ENCODE assay signal across 21 cellular contexts in the genomic region with DNA sequence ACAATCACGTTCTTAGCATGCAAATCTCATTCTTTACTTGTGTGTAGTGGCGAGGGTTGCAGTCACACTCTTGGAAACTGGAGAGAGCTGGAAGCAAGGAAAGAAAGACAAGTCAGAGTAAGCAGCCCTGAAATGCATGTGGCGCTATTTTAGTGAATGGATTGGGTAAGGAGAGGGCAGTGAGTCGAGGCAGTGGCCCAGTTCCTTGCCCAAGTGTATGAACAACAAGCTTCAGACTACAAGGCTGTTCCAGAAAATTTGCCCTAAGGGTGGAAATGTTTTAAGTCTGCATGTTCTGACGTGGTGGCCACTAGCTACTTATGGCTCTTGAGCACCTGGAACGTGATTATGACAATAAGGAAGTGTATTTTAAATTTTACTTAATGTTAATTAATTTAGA.
"Had no signal": no experiment of that assay in that cellular context is flagged by ENCODE, and none has a peak within 500 bp of the region (broad histone marks: within the 10 kb centered on the region; RNA-seq: fewer than 3 reads in every experiment).

No MANE protein-coding gene starts in this region.

- H3K36me3 ChIP-seq: sigmoid colon, spleen, tibial artery, WERI-Rb-1 had no signal

- H3K4me3 ChIP-seq: body of pancreas, sigmoid colon, spleen, tibial artery had no signal

- H3K9me3 ChIP-seq: body of pancreas, sigmoid colon, spleen, tibial artery had no signal

- H3K27me3 ChIP-seq: body of pancreas, sigmoid colon, tibial artery had no signal

- ATAC-seq: activated CD8-positive, alpha-beta T cell treated with anti-CD3 and anti-CD28 coated beads, Interleukin-2, amount 10 ng/mL, durations not matched to agents 7 days and 5 days; body of pancreas had no signal

- H3K4me1 ChIP-seq: body of pancreas, sigmoid colon, spleen had no signal

- DNase-seq: activated CD4-positive, alpha-beta T cell treated with anti-CD3 and anti-CD28 coated beads, Interleukin-2, amount 50 U/mL, for 1 hour; activated CD4-positive, CD25-positive, alpha-beta regulatory T cell treated with anti-CD3 and anti-CD28 coated beads, Interleukin-2, amount 50 U/mL, for 72 hours; activated CD8-positive, alpha-beta T cell treated with anti-CD3 and anti-CD28 coated beads, Interleukin-2, amount 10 ng/mL, durations not matched to agents 7 days and 5 days; activated gamma-delta T cell treated with Interleukin-2 at 50 U/mL for 16 hours; anterior cingulate cortex; body of pancreas; caudate nucleus; dermis blood vessel endothelial cell; effector memory CD4-positive, alpha-beta T cell; foreskin melanocyte; hippocampal formation; mesenchymal stem cell; naive B cell; retina; sigmoid colon; spleen; stimulated activated CD4-positive, alpha-beta T cell treated with anti-CD3 and anti-CD28 coated beads, Interleukin-4, amount 100 ng/mL, for 24 hours; substantia nigra; T-helper 1 cell; tibial artery; WERI-Rb-1 had no signal

- H3K27ac ChIP-seq: body of pancreas, sigmoid colon, spleen, tibial artery, WERI-Rb-1 had no signal
